1 cellular context compared by ENCODE assay signal in the genomic region with DNA sequence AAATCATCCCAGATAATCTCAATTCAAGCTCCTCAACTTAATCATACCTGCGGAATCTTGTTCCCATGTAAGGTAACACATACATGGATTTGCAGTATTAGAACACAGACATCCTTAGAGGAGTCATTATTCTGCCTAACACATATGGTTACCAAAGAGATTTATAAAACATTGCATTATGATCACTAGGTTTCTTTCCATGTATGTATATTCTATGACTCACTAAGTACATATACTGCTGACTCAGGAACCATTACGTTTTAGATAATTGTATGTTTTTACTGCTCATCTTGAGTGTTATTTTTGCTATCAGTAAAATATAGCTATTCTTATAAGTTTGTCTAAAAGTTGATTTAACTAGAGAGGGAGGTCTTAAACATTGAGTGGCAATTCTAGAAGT.
TF ChIP-seq lines count a peak whose summit lies in the region.

No MANE protein-coding gene starts in this region.

TF ChIP-seq in IMR-90, 13 proteins besides CTCF, POLR2A, EP300 and RAD21 (continued from another document):
- TF ChIP-seq, protein P1, sequence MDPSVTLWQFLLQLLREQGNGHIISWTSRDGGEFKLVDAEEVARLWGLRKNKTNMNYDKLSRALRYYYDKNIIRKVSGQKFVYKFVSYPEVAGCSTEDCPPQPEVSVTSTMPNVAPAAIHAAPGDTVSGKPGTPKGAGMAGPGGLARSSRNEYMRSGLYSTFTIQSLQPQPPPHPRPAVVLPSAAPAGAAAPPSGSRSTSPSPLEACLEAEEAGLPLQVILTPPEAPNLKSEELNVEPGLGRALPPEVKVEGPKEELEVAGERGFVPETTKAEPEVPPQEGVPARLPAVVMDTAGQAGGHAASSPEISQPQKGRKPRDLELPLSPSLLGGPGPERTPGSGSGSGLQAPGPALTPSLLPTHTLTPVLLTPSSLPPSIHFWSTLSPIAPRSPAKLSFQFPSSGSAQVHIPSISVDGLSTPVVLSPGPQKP (IDR thresholded peaks at IDR 0.05; ENCODE audit: borderline replicate concordance, low read depth, low read length), result no peak
- TF ChIP-seq MXI1 (IDR thresholded peaks at IDR 0.05; ENCODE audit: borderline replicate concordance, low read depth, low read length), result no peak
- TF ChIP-seq MAZ (IDR thresholded peaks at IDR 0.05; ENCODE audit: borderline replicate concordance, low read depth, low read length), result no peak
- TF ChIP-seq SMC3 (IDR thresholded peaks at IDR 0.05; ENCODE audit: low read depth, low read length), result no peak
- no peak for TF ChIP-seq CHD1 (IDR thresholded peaks at IDR 0.05; ENCODE audit: low read depth, low read length)
- TF ChIP-seq, protein P2, sequence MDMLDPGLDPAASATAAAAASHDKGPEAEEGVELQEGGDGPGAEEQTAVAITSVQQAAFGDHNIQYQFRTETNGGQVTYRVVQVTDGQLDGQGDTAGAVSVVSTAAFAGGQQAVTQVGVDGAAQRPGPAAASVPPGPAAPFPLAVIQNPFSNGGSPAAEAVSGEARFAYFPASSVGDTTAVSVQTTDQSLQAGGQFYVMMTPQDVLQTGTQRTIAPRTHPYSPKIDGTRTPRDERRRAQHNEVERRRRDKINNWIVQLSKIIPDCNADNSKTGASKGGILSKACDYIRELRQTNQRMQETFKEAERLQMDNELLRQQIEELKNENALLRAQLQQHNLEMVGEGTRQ (IDR thresholded peaks at IDR 0.05; ENCODE audit: low read depth, low read length), result no peak
- peak; percentile 97 for TF ChIP-seq MAFK (IDR thresholded peaks at IDR 0.05; ENCODE audit: low read depth, low read length)
- TF ChIP-seq RCOR1 (IDR thresholded peaks at IDR 0.05; ENCODE audit: insufficient replicate concordance, low read length), result no peak
- 0 out of 2 replicates have a peak, but pooled peaks have one; percentile 25 for TF ChIP-seq FOS (IDR thresholded peaks at IDR 0.05; ENCODE audit: low read depth, low read length)
